In the genomic region with DNA sequence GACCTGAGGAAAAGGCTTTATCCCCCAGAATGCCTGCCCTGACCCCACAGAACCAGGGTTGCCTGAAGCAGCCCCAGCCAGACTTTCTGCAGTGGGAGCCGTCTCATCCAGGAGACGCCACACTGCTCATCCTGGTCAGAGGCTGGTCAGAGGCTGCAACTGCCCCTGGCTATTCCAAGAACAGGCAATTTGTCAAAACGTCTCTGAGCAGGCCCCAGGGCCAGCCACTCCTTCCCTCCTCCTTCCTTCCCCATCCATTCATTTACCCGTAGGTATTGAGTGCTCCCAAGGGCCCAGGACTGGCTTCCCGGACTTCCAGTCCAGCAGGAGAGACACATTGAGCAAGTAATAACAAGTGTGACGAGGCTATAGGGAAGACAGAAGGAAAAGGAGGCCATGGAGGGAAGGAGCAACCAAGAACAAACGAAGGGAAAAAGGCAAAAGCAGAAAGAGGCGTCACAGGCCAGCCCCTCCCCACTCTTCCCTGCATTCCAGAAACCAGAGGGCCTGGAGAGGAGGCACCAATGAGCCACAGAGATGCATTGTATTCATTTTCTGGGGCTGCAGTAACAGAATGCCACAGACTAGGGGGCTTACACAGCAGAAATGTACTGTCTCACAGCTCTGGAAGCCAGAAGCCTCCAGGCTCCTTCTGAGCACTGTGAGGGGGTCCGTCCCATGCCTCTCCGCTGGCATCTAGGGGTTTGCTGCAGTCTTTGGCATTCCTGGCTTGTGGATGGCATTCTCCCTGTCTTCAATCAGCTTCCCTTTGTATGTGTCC, we compare ENCODE assay signal across 13 cellular contexts. TPM values are rescaled to one million over a fixed set of nuclear protein-coding genes. Genes with fewer than 3 reads are reported as not detected.
DNase-seq lines count a peak whose midpoint lies in the region; ATAC-seq, FAIRE-seq and TF ChIP-seq lines count a peak whose summit lies in the region.
"Had no signal": no experiment of that assay in that cellular context is flagged by ENCODE, and none has a peak within 500 bp of the region (broad histone marks: within the 10 kb centered on the region; RNA-seq: fewer than 3 reads in every experiment).

No MANE protein-coding gene starts in this region.

- peaks cover 6% of the 10 kb centered on the region for H3K4me1 ChIP-seq in mesendoderm (ENCODE audit: control insufficient read depth, low read depth, low read length)
- peaks cover 4 to 59% (median 38%) of the 10 kb centered on the region in 4 donors for H3K4me1 ChIP-seq in tibial nerve
- H3K4me1 ChIP-seq in foreskin keratinocyte = peaks cover 16% of the 10 kb centered on the region

- H3K4me3 ChIP-seq in mesendoderm (ENCODE audit: low read length) (no peak overlapping the region), tibial nerve (no peak overlapping the region)

- no peak overlapping the region for H2BK120ac ChIP-seq in mesendoderm (ENCODE audit: low read depth, low read length)

- H3K4ac ChIP-seq in mesendoderm (ENCODE audit: low read depth, low read length) = no peak overlapping the region

- H3K79me1 ChIP-seq in mesendoderm (ENCODE audit: low read length) = no peaks in the 10 kb centered on the region

- TF ChIP-seq POLR2A in tibial nerve (IDR thresholded peaks at IDR 0.05) (no peak), GM12892 (IDR thresholded peaks at IDR 0.05; ENCODE audit: low read depth, low read length) (no peak)

- TF ChIP-seq EP300 in tibial nerve (IDR thresholded peaks at IDR 0.05) = no peak

- TF ChIP-seq CTCF in tibial nerve (IDR thresholded peaks at IDR 0.05) = no peak
- no peak for TF ChIP-seq CTCF in foreskin keratinocyte (conservative IDR thresholded peaks at IDR 0.05)

- H2BK15ac ChIP-seq in mesendoderm (replicated peaks; ENCODE audit: low read depth) = no peak overlapping the region

- peak overlapping the region; percentile 55 for H3K9ac ChIP-seq in mesendoderm (ENCODE audit: low read length)

- H3K27me3 ChIP-seq in mesendoderm (ENCODE audit: insufficient read depth, low read length, poor library complexity) (no peaks in the 10 kb centered on the region), tibial nerve (no peaks in the 10 kb centered on the region), foreskin keratinocyte (no peaks in the 10 kb centered on the region)

- FAIRE-seq in GM12892 (lab: Jason Lieb, UNC) = no peak

- H4K8ac ChIP-seq in mesendoderm (ENCODE audit: low read depth, low read length) = no peak overlapping the region

- no peaks in the 10 kb centered on the region for H3K9me3 ChIP-seq in tibial nerve

- H3K27ac ChIP-seq in mesendoderm (ENCODE audit: low read depth, low read length) (peak overlapping the region; percentile 8), tibial nerve (peak overlapping the region in 3 of 4 donors; percentile 16 to 84 (median 81)), foreskin keratinocyte (no peak overlapping the region)
- H3K27ac ChIP-seq: 22Rv1 had no signal

- peak overlapping the region; percentile 78 for H3K56ac ChIP-seq in mesendoderm (ENCODE audit: low read length)

- DNase-seq in DMS 273 (lab: John Stamatoyannopoulos, UW; ENCODE audit: unreplicated experiment) (peak; percentile 7), DMS 273 treated with DMSO at 0.1 percent for 48 hours (lab: John Stamatoyannopoulos, UW) (no peak), ecto neural progenitor cell (ENCODE audit: low spot score) (peak; percentile 66), mesendoderm (peak; percentile 98), tibial nerve (ENCODE audit: low spot score in 2 of 2) (no peak), RKO (ENCODE audit: low spot score) (no peak), GM12892 (ENCODE audit: insufficient read length) (no peak), foreskin keratinocyte (no peak)
- DNase-seq: activated naive CD4-positive, alpha-beta T cell treated with anti-CD3 and anti-CD28 coated beads for 36 hours; NCI-H1930; stimulated activated naive CD4-positive, alpha-beta T cell had no signal

- ATAC-seq in foreskin keratinocyte = no peak

- H3K36me3 ChIP-seq in mesendoderm (ENCODE audit: control insufficient read depth, insufficient read depth, low read length) (no peaks in the 10 kb centered on the region), tibial nerve (no peaks in the 10 kb centered on the region)

- H3K79me2 ChIP-seq in mesendoderm (ENCODE audit: control insufficient read depth, insufficient read depth, low read length) = no peaks in the 10 kb centered on the region

- H3K18ac ChIP-seq in mesendoderm (ENCODE audit: low read length) = no peak overlapping the region

- H3K23ac ChIP-seq in mesendoderm (ENCODE audit: low read length) = peak overlapping the region; percentile 9

- H3K4me2 ChIP-seq in mesendoderm (ENCODE audit: low read length) = peak overlapping the region; percentile 8

- H2AK5ac ChIP-seq in mesendoderm (ENCODE audit: low read length) = peak overlapping the region; percentile 78

- no CpG with 5 or more reads among the region's 10 CpGs for WGBS in mesendoderm (ENCODE audit: extremely low coverage, insufficient coverage, low lambda C conversion rate)
- 30 to 35% methylated on average over 10 of the region's 10 CpGs for WGBS in tibial nerve, 2 donors

- H4K5ac ChIP-seq in mesendoderm (ENCODE audit: low read length) = peak overlapping the region; percentile 91

- H2BK5ac ChIP-seq in mesendoderm (ENCODE audit: low read length) = peak overlapping the region; percentile 73

RNA-seq across cellular contexts. Expression of a gene that starts 21.0 kb away (rescaled TPM):
- polyA plus RNA-seq in mesendoderm (2013, experiment 1 of 2) = 228 TPM
- 229 TPM for polyA plus RNA-seq in mesendoderm (2013, experiment 2 of 2)
- total RNA-seq in tibial nerve = 100 to 1,000 TPM; 297 to 500 (median 391) TPM
- polyA plus RNA-seq in GM12892 (2012; ENCODE audit: missing spikeins) = 12.4 TPM
- total RNA-seq in foreskin keratinocyte = 577 and 589 TPM in 2 replicates
- polyA plus RNA-seq in foreskin keratinocyte = 620 and 648 TPM in 2 replicates

RNA-seq across cellular contexts. Expression of a gene that starts 54.7 kb away (rescaled TPM):
- 0.15 TPM for polyA plus RNA-seq in mesendoderm (2013, experiment 1 of 2)
- 0.15 TPM for polyA plus RNA-seq in mesendoderm (2013, experiment 2 of 2)
- total RNA-seq in tibial nerve (100 to 1,000 TPM in 3 of 4 donors, 10 to 100 TPM in 1; 82.7 to 311 (median 214) TPM), foreskin keratinocyte (not detected in 2 replicates)
- polyA plus RNA-seq in GM12892 (2012; ENCODE audit: missing spikeins) = not detected
- under 0.01 and 0.07 TPM in 2 replicates for polyA plus RNA-seq in foreskin keratinocyte
- total RNA-seq: activated naive CD4-positive, alpha-beta T cell treated with anti-CD3 and anti-CD28 coated beads for 36 hours; HT1080 had no signal

Comparison
In these comparisons a context has a peak if more than half of its experiments do, and no peak if none do; other contexts are left out.
1. DNase-seq: peak in DMS 273 (single experiment), ecto neural progenitor cell (single experiment) and mesendoderm (single experiment); none in DMS 273 treated with DMSO at 0.1 percent for 48 hours (single experiment), tibial nerve (0 of 2), RKO (single experiment), GM12892 (single experiment) and foreskin keratinocyte (0 of 2).
2. RNA of a gene that starts 54.7 kb away (total RNA-seq): 82.7 to 311 TPM in tibial nerve; not detected in foreskin keratinocyte; every median in the first group is over 10 times any median in the second.